Comparison of ENCODE assay signal across 1 cellular context in genomic region chr19:4220188-4220587, GRCh38.
A peak's percentile ranks its signal among the peaks of the same experiment; 100 is the strongest.
TF ChIP-seq lines count a peak whose summit lies in the region.

No MANE protein-coding gene starts in this region.

TF ChIP-seq in HepG2, 621 proteins besides CTCF, POLR2A, EP300 and RAD21:
- TF ChIP-seq ZNF768 (CRISPR knock-in tag; IDR thresholded peaks at IDR 0.05) (peak; percentile 91), ZSCAN9 (CRISPR knock-in tag; IDR thresholded peaks at IDR 0.05; ENCODE audit: borderline replicate concordance) (no peak)
